ENCODE assay signal across 1 cellular context in the genomic region with DNA sequence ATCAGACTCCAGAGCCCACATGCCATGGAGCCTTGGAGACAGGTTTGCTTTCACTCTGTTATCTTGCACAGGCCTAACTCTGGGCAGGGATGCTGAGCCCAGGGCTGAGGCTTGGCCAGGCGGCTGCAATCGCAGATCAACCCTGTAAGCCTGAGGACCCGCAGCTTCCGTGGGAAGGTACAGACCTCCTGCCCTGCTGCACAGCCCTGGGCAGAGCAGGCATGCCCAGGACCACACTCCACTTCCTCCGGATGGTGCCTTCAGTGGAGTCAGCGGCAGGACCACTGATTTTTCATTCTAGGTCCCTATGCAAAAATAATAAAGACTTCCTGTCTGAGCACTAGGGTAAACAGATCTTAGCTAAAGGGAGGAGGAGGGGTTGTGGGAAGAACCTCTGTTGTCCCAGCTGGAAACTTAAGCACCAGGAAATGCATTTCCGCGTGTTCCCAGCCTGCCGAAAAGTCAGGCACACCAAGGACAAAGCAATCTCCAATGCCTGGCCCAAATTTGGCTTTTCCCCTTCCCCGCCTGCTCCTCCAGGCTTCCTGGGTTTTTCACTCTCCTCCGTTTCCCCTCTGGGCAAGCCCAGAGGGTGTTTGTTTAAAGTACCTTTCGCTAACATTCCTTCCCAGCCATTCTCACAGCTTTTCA.
TF ChIP-seq lines count a peak whose summit lies in the region.

No MANE protein-coding gene starts in this region.

TF ChIP-seq in HepG2, 621 proteins besides CTCF, POLR2A, EP300 and RAD21 (continued from another document):
- no peak for TF ChIP-seq FOXA1 (IDR thresholded peaks at IDR 0.05)
- no peak for TF ChIP-seq FOXA1 (CRISPR knock-in tag; IDR thresholded peaks at IDR 0.05)
- no peak for TF ChIP-seq ZNF20 (CRISPR knock-in tag; IDR thresholded peaks at IDR 0.05)
- no peak for TF ChIP-seq FIP1L1 (IDR thresholded peaks at IDR 0.05; ENCODE audit: borderline replicate concordance, insufficient read depth, low read depth, low read length)
- no peak for TF ChIP-seq ZMYM4 (CRISPR knock-in tag; IDR thresholded peaks at IDR 0.05)
- no peak for TF ChIP-seq TEAD2 (CRISPR knock-in tag; IDR thresholded peaks at IDR 0.05)
